In the genomic region with DNA sequence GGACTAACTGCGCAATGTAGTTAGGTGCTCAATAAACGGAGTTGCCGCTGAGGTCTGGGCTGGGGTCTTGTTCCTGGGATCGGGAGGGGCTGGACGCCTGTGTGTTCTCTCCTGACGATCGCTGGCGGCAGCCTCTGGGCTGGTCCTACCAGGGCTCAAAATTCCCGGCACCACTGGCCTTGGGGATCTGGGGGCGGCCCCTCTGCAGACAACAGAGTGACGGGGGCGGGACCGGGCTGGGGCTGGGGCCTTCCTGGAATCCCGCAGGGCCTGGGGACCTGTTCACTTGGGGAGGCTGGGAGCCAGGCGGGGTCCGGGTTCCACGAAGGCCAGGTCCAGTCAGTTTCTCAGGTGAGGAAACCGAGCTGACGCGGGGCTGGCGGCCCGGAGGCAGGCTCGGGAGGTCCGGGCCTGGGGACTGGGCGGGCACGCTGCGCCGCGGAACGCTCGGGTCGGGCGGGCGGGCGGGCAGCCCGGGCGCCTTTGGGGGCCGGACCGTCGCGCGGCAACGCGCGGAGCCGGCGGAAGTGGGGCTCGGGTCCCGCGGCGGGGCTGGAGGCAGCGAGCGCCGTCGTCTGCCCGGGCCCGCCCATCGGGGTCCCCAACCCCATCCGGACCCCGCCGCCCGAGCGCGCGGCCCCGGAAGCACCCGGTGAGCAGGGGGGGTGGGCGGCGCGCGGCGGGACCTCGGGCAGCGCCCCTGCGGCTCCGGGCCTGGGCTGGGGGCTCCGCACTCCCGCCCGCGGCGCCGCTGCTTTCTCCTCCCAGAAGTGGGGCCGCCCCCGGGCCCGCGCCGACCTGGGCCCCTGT, we compare ENCODE assay signal across 8 cellular contexts. TPM values are rescaled to one million over a fixed set of nuclear protein-coding genes. Genes with fewer than 3 reads are reported as not detected.
A peak's percentile ranks its signal among the peaks of the same experiment; 100 is the strongest.
DNase-seq lines count a peak whose midpoint lies in the region; ATAC-seq and TF ChIP-seq lines count a peak whose summit lies in the region.

Gene PIGQ (plus strand): TSS at position 524 of the 810 bp plus-strand sequence. CDS start 4,107 bp downstream, outside the sequence.

- H3K36me3 ChIP-seq in neural cell (ENCODE audit: insufficient read depth, low read length) (no peaks in the 10 kb centered on the region), stomach smooth muscle (ENCODE audit: control insufficient read depth in 2 of 2, insufficient read depth in 2 of 2, low read length in 2 of 2) (no peaks in the 10 kb centered on the region)

- H3K4me3 ChIP-seq in fibroblast of villous mesenchyme (ENCODE audit: low read depth, low read length) = peak within 1 kb of the TSS; percentile 79
- peak within 1 kb of the TSS; percentile 79 for H3K4me3 ChIP-seq in neural cell (ENCODE audit: low read length)
- peak within 1 kb of the TSS; percentile 70 to 82 for H3K4me3 ChIP-seq in stomach smooth muscle (ENCODE audit: low read length in 2 of 2)

- H3K9ac ChIP-seq in neural cell (ENCODE audit: low read length) (peak within 1 kb of the TSS; percentile 80), stomach smooth muscle (ENCODE audit: low read length in 2 of 2) (peak within 1 kb of the TSS; percentile 81 to 84)

- no peak for TF ChIP-seq CTCF in fibroblast of villous mesenchyme (IDR thresholded peaks at IDR 0.05; ENCODE audit: insufficient read depth, low read depth, low read length)
- no peak for TF ChIP-seq CTCF in neural cell (IDR thresholded peaks at IDR 0.05; ENCODE audit: poor library complexity, severe bottlenecking)

- H3K4me1 ChIP-seq in stomach smooth muscle (ENCODE audit: control insufficient read depth, insufficient read depth, low read length) = peaks cover 57% of the 10 kb centered on the region

- no peaks in the 10 kb centered on the region for H3K9me2 ChIP-seq in neural cell (ENCODE audit: insufficient read depth, low read length)

- no peak for TF ChIP-seq EP300 in neural cell (conservative IDR thresholded peaks at IDR 0.05; ENCODE audit: poor library complexity, severe bottlenecking)

- H3K9me3 ChIP-seq in neural cell (ENCODE audit: low read length) (no peaks in the 10 kb centered on the region), stomach smooth muscle (ENCODE audit: control insufficient read depth in 2 of 2, low read length in 2 of 2) (no peaks in the 10 kb centered on the region)

- peak; percentile 78 for ATAC-seq in HG02759 (IDR thresholded peaks at IDR 0.05; ENCODE audit: unreplicated experiment)

- peak; percentile 95 for DNase-seq in GM03348 (ENCODE audit: low spot score)
- DNase-seq in RPMI7951 (ENCODE audit: low read depth) = peak; percentile 63
- peak; percentile 39 for DNase-seq in activated gamma-delta T cell treated with anti-CD3 and anti-CD28 coated beads, Interleukin-2, amount 50 U/mL, for 16 hours (ENCODE audit: low read depth)
- DNase-seq in fibroblast of villous mesenchyme (ENCODE audit: low read depth) = peak; percentile 60
- no peak for DNase-seq in middle frontal gyrus (ENCODE audit: extremely low spot score, low spot score)

- H2AFZ ChIP-seq in neural cell (ENCODE audit: low read depth, low read length) = peak within 1 kb of the TSS; percentile 69

- H3K4me2 ChIP-seq in neural cell (ENCODE audit: low read length) = peak within 1 kb of the TSS; percentile 82

- H3K79me2 ChIP-seq in neural cell (replicated peaks; ENCODE audit: insufficient read depth, low read length) = peaks cover 15% of the 10 kb centered on the region

- TF ChIP-seq RAD21 in neural cell (conservative IDR thresholded peaks at IDR 0.05) = no peak

- H3K27me3 ChIP-seq in neural cell (ENCODE audit: insufficient read depth, low read depth, low read length) = no peaks in the 10 kb centered on the region
- H3K27me3 ChIP-seq in stomach smooth muscle (ENCODE audit: control insufficient read depth in 1 of 2, insufficient read depth in 2 of 2, low read length in 2 of 2) = no peaks in the 10 kb centered on the region

- H3F3A ChIP-seq in neural cell (ENCODE audit: insufficient read depth, low read length, poor library complexity, severe bottlenecking) = no peaks in the 10 kb centered on the region

- H3K27ac ChIP-seq in neural cell (ENCODE audit: low read length) = peak within 1 kb of the TSS; percentile 39
- H3K27ac ChIP-seq in stomach smooth muscle (ENCODE audit: low read length) = peak within 1 kb of the TSS; percentile 73

- no peaks in the 10 kb centered on the region for H4K20me1 ChIP-seq in neural cell (ENCODE audit: insufficient read depth)

TF ChIP-seq in neural cell, 6 proteins besides CTCF, POLR2A, EP300 and RAD21:
- TF ChIP-seq MXI1 (conservative IDR thresholded peaks at IDR 0.05; ENCODE audit: poor library complexity, severe bottlenecking) = peak; percentile 54
- TF ChIP-seq POLR2AphosphoS5 (IDR thresholded peaks at IDR 0.05) = peak; percentile 40
- TF ChIP-seq TAF1 (IDR thresholded peaks at IDR 0.05; ENCODE audit: low read depth) = no peak

RNA-seq across cellular contexts. Expression of gene PIGQ, which starts in this region (rescaled TPM):
- total RNA-seq in RPMI7951 (2014; rRNA removed; shearing (Covaris generic)) = 14.9 and 16.2 TPM in 2 replicates
- total RNA-seq in fibroblast of villous mesenchyme = 22.0 and 33.8 TPM in 2 replicates
- 69.2 and 78.8 TPM in 2 replicates for polyA plus RNA-seq in neural cell
- polyA minus RNA-seq in neural cell = 29.6 and 39.7 TPM in 2 replicates
